Comparison of ENCODE assay signal across 13 cellular contexts in genomic region chr4:88514557-88515511, GRCh38. TPM values are rescaled to one million over a fixed set of nuclear protein-coding genes. Genes with fewer than 3 reads are reported as not detected.
A peak's percentile ranks its signal among the peaks of the same experiment; 100 is the strongest.
DNase-seq lines count a peak whose midpoint lies in the region; ATAC-seq and TF ChIP-seq lines count a peak whose summit lies in the region.
"Had no signal": no experiment of that assay in that cellular context is flagged by ENCODE, and none has a peak within 500 bp of the region (broad histone marks: within the 10 kb centered on the region; RNA-seq: fewer than 3 reads in every experiment).

No MANE protein-coding gene starts in this region.

- no peaks in the 10 kb centered on the region for H3K4me1 Mint-ChIP-seq in mesothelial cell of epicardium

- H3K36me3 ChIP-seq in testis (ENCODE audit: low read depth, missing control alignments) = no peaks in the 10 kb centered on the region
- H3K36me3 ChIP-seq: vagina had no signal

- WGBS in testis, 2 donors = 78 to 84% methylated on average over 8 of the region's 8 CpGs

- H3K4me1 ChIP-seq in testis = peaks cover 4% of the 10 kb centered on the region
- H3K4me1 ChIP-seq: BLaER1, vagina had no signal

- H3K9me3 Mint-ChIP-seq in mesothelial cell of epicardium = peaks cover 4% of the 10 kb centered on the region
- H3K9me3 Mint-ChIP-seq: activated T-cell treated with anti-CD3 and anti-CD28 coated beads, Interleukin-2, amount 50 U/mL, for 24 hours had no signal

- no peaks in the 10 kb centered on the region for H3K36me3 Mint-ChIP-seq in mesothelial cell of epicardium

- H3K27me3 ChIP-seq in testis = no peaks in the 10 kb centered on the region
- H3K27me3 ChIP-seq: BLaER1, vagina had no signal

- no peak overlapping the region for H3K27ac Mint-ChIP-seq in mesothelial cell of epicardium
- H3K27ac Mint-ChIP-seq: activated T-cell treated with anti-CD3 and anti-CD28 coated beads, Interleukin-2, amount 50 U/mL, for 24 hours had no signal

- no peak overlapping the region for H3K4me3 Mint-ChIP-seq in mesothelial cell of epicardium
- H3K4me3 Mint-ChIP-seq: activated T-cell treated with anti-CD3 and anti-CD28 coated beads, Interleukin-2, amount 50 U/mL, for 24 hours had no signal

- DNase-seq in SHP77 treated with DMSO at 0.1 percent for 48 hours (lab: John Stamatoyannopoulos, UW) (peak; percentile 9), SHP77 (lab: John Stamatoyannopoulos, UW) (no peak), NCI-H510A (lab: John Stamatoyannopoulos, UW) (peak; percentile 31), left lobe of liver (ENCODE audit: low spot score) (no peak), mesothelial cell of epicardium (ENCODE audit: low spot score in 2 of 2, unreplicated experiment in 2 of 2) (no peak), testis (no peak), iPS-NIHi11 (ENCODE audit: low spot score) (no peak)
- DNase-seq: activated T-cell treated with anti-CD3 and anti-CD28 coated beads, Interleukin-2, amount 50 U/mL, for 24 hours; right cardiac atrium; T1000 had no signal

- intact Hi-C loops in testis (cut with DNase I; ENCODE audit: low total_unique reads) = loop anchor here (5.0 to 10.0 kb wide), 2 partner anchors 150 to 293 kb away; no protein-coding TSS in a partner anchor

- no peak overlapping the region for H3K27ac ChIP-seq in testis
- H3K27ac ChIP-seq: BLaER1, vagina had no signal

- TF ChIP-seq CTCF in mesothelial cell of epicardium (IDR thresholded peaks at IDR 0.05; ENCODE audit: unreplicated experiment) (no peak), testis (IDR thresholded peaks at IDR 0.05) (no peak)

- no peak overlapping the region for H3K4me3 ChIP-seq in testis
- H3K4me3 ChIP-seq: BLaER1, vagina had no signal

- H3K27me3 Mint-ChIP-seq in mesothelial cell of epicardium (ENCODE audit: low read depth) = no peaks in the 10 kb centered on the region
- H3K27me3 Mint-ChIP-seq: activated T-cell treated with anti-CD3 and anti-CD28 coated beads, Interleukin-2, amount 50 U/mL, for 24 hours had no signal

- TF ChIP-seq POLR2A in testis (IDR thresholded peaks at IDR 0.05) = no peak

- no peaks in the 10 kb centered on the region for H3K9me3 ChIP-seq in testis
- H3K9me3 ChIP-seq: BLaER1, vagina had no signal

- ATAC-seq in left lobe of liver (peak; percentile 80), HG03457 (IDR thresholded peaks at IDR 0.05; ENCODE audit: unreplicated experiment) (no peak)

RNA-seq across cellular contexts. Expression of gene PYURF, which starts 8.7 kb away (rescaled TPM):
- total RNA-seq in left lobe of liver (40.9 TPM), mesothelial cell of epicardium (56.1 to 58.9 TPM (median 57.6 TPM) in 3 replicates), testis (10 to 100 TPM; 90.0 to 92.3 TPM)
- polyA plus RNA-seq in testis (ENCODE audit: insufficient read depth, low read depth, low replicate concordance) = 98.1 TPM

RNA-seq across cellular contexts. Expression of gene HERC5, which starts 57.9 kb away (rescaled TPM):
- 1.4 TPM for total RNA-seq in left lobe of liver
- 6.3 to 7.0 TPM (median 6.6 TPM) in 3 replicates for total RNA-seq in mesothelial cell of epicardium
- total RNA-seq in testis = 100 to 1,000 TPM; 111 to 127 TPM
- 72.6 TPM for polyA plus RNA-seq in testis (ENCODE audit: insufficient read depth, low read depth, low replicate concordance)

Comparison
In these comparisons a context has a peak if more than half of its experiments do, and no peak if none do; other contexts are left out.
1. DNase-seq: peak in SHP77 treated with DMSO at 0.1 percent for 48 hours (single experiment) and NCI-H510A (single experiment); none in SHP77 (0 of 2), left lobe of liver (single experiment), mesothelial cell of epicardium (0 of 2), testis (single experiment) and iPS-NIHi11 (single experiment).
2. RNA of gene HERC5, which starts 57.9 kb away (total RNA-seq): 111 to 127 TPM in testis; 6.3 to 7.0 TPM in mesothelial cell of epicardium and 1.4 TPM in left lobe of liver (single experiment); every median in the first group is over 10 times any median in the second.